Comparison of ENCODE assay signal across 22 cellular contexts in genomic region chr2:41038408-41038807, GRCh38.
DNase-seq lines count a peak whose midpoint lies in the region; FAIRE-seq and TF ChIP-seq lines count a peak whose summit lies in the region.
"Had no signal": no experiment of that assay in that cellular context is flagged by ENCODE, and none has a peak within 500 bp of the region (broad histone marks: within the 10 kb centered on the region; RNA-seq: fewer than 3 reads in every experiment).

No MANE protein-coding gene starts in this region.

- FAIRE-seq in astrocyte (lab: Jason Lieb, UNC): no peak

- H2AFZ ChIP-seq in astrocyte (ENCODE audit: low read depth, low read length) (no peak overlapping the region), smooth muscle cell (ENCODE audit: low read depth) (peak overlapping the region; percentile 23)
- H2AFZ ChIP-seq: GM23338 had no signal

- no peak overlapping the region for H3K4me3 Mint-ChIP-seq in astrocyte (ENCODE audit: unreplicated experiment)
- H3K4me3 Mint-ChIP-seq: activated naive CD4-positive, alpha-beta T cell treated with anti-CD3 and anti-CD28 coated beads for 36 hours; dendritic cell treated with granulocyte-macrophage colony-stimulating factor and Interleukin-4, amounts not matched to agents 40 ng/mL and 50 ng/mL, for 4 days; GM23338; immature natural killer cell; naive thymus-derived CD4-positive, alpha-beta T cell had no signal

- no peaks in the 10 kb centered on the region for H3F3A ChIP-seq in smooth muscle cell (ENCODE audit: low read depth)

- no peak overlapping the region for H3K27ac ChIP-seq in astrocyte (ENCODE audit: low read depth, low read length)
- H3K27ac ChIP-seq in smooth muscle cell (ENCODE audit: low read depth): peak overlapping the region; percentile 79
- H3K27ac ChIP-seq: BLaER1 treated with 17β-estradiol and CSF1 and Interleukin-3, amounts not matched to agents 10 nM and 100 nM; heart left ventricle; suprapubic skin had no signal

- TF ChIP-seq CTCF in astrocyte (IDR thresholded peaks at IDR 0.05; ENCODE audit: insufficient read depth, low read depth, low read length) (no peak), fibroblast of villous mesenchyme (IDR thresholded peaks at IDR 0.05; ENCODE audit: insufficient read depth, low read depth, low read length) (no peak), smooth muscle cell (IDR thresholded peaks at IDR 0.05; ENCODE audit: borderline replicate concordance, insufficient read depth, poor library complexity, severe bottlenecking) (no peak)

- no peaks in the 10 kb centered on the region for H4K20me1 ChIP-seq in astrocyte (ENCODE audit: insufficient read depth, low read length)
- no peaks in the 10 kb centered on the region for H4K20me1 ChIP-seq in smooth muscle cell (ENCODE audit: low read depth)
- H4K20me1 ChIP-seq: BLaER1 treated with 17β-estradiol and CSF1 and Interleukin-3, amounts not matched to agents 10 nM and 100 nM had no signal

- no peaks in the 10 kb centered on the region for H3K27me3 ChIP-seq in astrocyte (ENCODE audit: insufficient read depth, low read length)
- no peaks in the 10 kb centered on the region for H3K27me3 ChIP-seq in smooth muscle cell (ENCODE audit: low read depth)
- H3K27me3 ChIP-seq: BLaER1 treated with 17β-estradiol and CSF1 and Interleukin-3, amounts not matched to agents 10 nM and 100 nM; heart left ventricle; suprapubic skin had no signal

- H3K4me1 ChIP-seq in astrocyte (ENCODE audit: insufficient read depth, low read length) (no peaks in the 10 kb centered on the region), smooth muscle cell (ENCODE audit: low read depth) (peaks cover 5% of the 10 kb centered on the region)
- H3K4me1 ChIP-seq: BLaER1 treated with 17β-estradiol and CSF1 and Interleukin-3, amounts not matched to agents 10 nM and 100 nM; heart left ventricle; suprapubic skin had no signal

- H3K4me3 ChIP-seq in astrocyte (ENCODE audit: insufficient read depth, low read depth, low read length) (no peak overlapping the region), fibroblast of villous mesenchyme (ENCODE audit: low read depth, low read length) (no peak overlapping the region), smooth muscle cell (no peak overlapping the region)
- H3K4me3 ChIP-seq: BLaER1 treated with 17β-estradiol and CSF1 and Interleukin-3, amounts not matched to agents 10 nM and 100 nM; GM23338; heart left ventricle; suprapubic skin had no signal

- no peaks in the 10 kb centered on the region for H3K36me3 ChIP-seq in astrocyte (ENCODE audit: insufficient read depth, low read length)
- H3K36me3 ChIP-seq in smooth muscle cell (ENCODE audit: low read depth): no peaks in the 10 kb centered on the region
- H3K36me3 ChIP-seq: BLaER1 treated with 17β-estradiol and CSF1 and Interleukin-3, amounts not matched to agents 10 nM and 100 nM; heart left ventricle; suprapubic skin had no signal

- no peaks in the 10 kb centered on the region for H3K27me3 Mint-ChIP-seq in astrocyte (ENCODE audit: low read depth, unreplicated experiment)
- H3K27me3 Mint-ChIP-seq: dendritic cell treated with granulocyte-macrophage colony-stimulating factor and Interleukin-4, amounts not matched to agents 40 ng/mL and 50 ng/mL, for 4 days; naive thymus-derived CD4-positive, alpha-beta T cell; progenitor cell of endocrine pancreas had no signal

- no peak overlapping the region for H3K4me2 ChIP-seq in astrocyte (ENCODE audit: low read length)
- peak overlapping the region; percentile 39 for H3K4me2 ChIP-seq in smooth muscle cell
- H3K4me2 ChIP-seq: BLaER1 treated with 17β-estradiol and CSF1 and Interleukin-3, amounts not matched to agents 10 nM and 100 nM; GM23338 had no signal

- no peaks in the 10 kb centered on the region for H3K36me3 Mint-ChIP-seq in astrocyte (ENCODE audit: low read depth, unreplicated experiment)
- H3K36me3 Mint-ChIP-seq: naive thymus-derived CD4-positive, alpha-beta T cell had no signal

- H3K9ac ChIP-seq in astrocyte (ENCODE audit: low read length): no peak overlapping the region
- H3K9ac ChIP-seq in smooth muscle cell (ENCODE audit: low read depth): no peak overlapping the region
- H3K9ac ChIP-seq: BLaER1 treated with 17β-estradiol and CSF1 and Interleukin-3, amounts not matched to agents 10 nM and 100 nM had no signal

- H3K9me3 Mint-ChIP-seq in astrocyte (ENCODE audit: unreplicated experiment): no peaks in the 10 kb centered on the region
- H3K9me3 Mint-ChIP-seq: activated naive CD4-positive, alpha-beta T cell treated with anti-CD3 and anti-CD28 coated beads for 36 hours; GM23338 had no signal

- peaks cover 18% of the 10 kb centered on the region for H3K4me1 Mint-ChIP-seq in astrocyte (ENCODE audit: low read depth, unreplicated experiment)
- H3K4me1 Mint-ChIP-seq: immature natural killer cell; naive thymus-derived CD4-positive, alpha-beta T cell had no signal

- DNase-seq in HCEC 1CT (peak; percentile 63), astrocyte (ENCODE audit: low read depth) (peak; percentile 10), fibroblast of villous mesenchyme (ENCODE audit: low read depth) (peak; percentile 3), smooth muscle cell (lab: John Stamatoyannopoulos, UW; ENCODE audit: unreplicated experiment) (no peak), pons (ENCODE audit: low spot score) (no peak), SK-N-DZ (ENCODE audit: low spot score) (no peak)
- DNase-seq in activated naive CD4-positive, alpha-beta T cell (lab: John Stamatoyannopoulos, UW): no peak
- DNase-seq: activated CD4-positive, alpha-beta T cell treated with anti-CD3 and anti-CD28 coated beads, Interleukin-2, amount 50 U/mL, for 4 hours; activated naive CD4-positive, alpha-beta T cell treated with anti-CD3 and anti-CD28 coated beads for 36 hours; activated T-cell treated with anti-CD3 and anti-CD28 coated beads for 4 hours; heart left ventricle; immature natural killer cell; mammary epithelial cell; naive thymus-derived CD4-positive, alpha-beta T cell; NCI-H2029; NCI-H510A treated with DMSO at 0.1 percent for 48 hours; Right ventricle myocardium superior had no signal

- no peaks in the 10 kb centered on the region for H3K79me2 ChIP-seq in astrocyte (ENCODE audit: insufficient read depth, low read length)
- H3K79me2 ChIP-seq in smooth muscle cell (ENCODE audit: low read depth): no peaks in the 10 kb centered on the region

- no peaks in the 10 kb centered on the region for H3K9me3 ChIP-seq in astrocyte (ENCODE audit: insufficient read depth, low read depth, low read length)
- no peaks in the 10 kb centered on the region for H3K9me3 ChIP-seq in smooth muscle cell (replicated peaks; ENCODE audit: low read depth)
- H3K9me3 ChIP-seq: BLaER1 treated with 17β-estradiol and CSF1 and Interleukin-3, amounts not matched to agents 10 nM and 100 nM; heart left ventricle; suprapubic skin had no signal

- peak overlapping the region; percentile 84 for H3K27ac Mint-ChIP-seq in astrocyte (ENCODE audit: unreplicated experiment)
- H3K27ac Mint-ChIP-seq: activated naive CD4-positive, alpha-beta T cell treated with anti-CD3 and anti-CD28 coated beads for 36 hours; dendritic cell treated with granulocyte-macrophage colony-stimulating factor and Interleukin-4, amounts not matched to agents 40 ng/mL and 50 ng/mL, for 4 days; GM23338; immature natural killer cell; naive thymus-derived CD4-positive, alpha-beta T cell; progenitor cell of endocrine pancreas had no signal

Comparison
In these comparisons a context has a peak if more than half of its experiments do, and no peak if none do; other contexts are left out.
1. DNase-seq: peak in HCEC 1CT (single experiment), astrocyte (single experiment) and fibroblast of villous mesenchyme (single experiment); none in smooth muscle cell (single experiment), pons (single experiment), SK-N-DZ (single experiment) and activated naive CD4-positive, alpha-beta T cell (0 of 4).